Comparison of ENCODE assay signal across 8 cellular contexts in the genomic region with DNA sequence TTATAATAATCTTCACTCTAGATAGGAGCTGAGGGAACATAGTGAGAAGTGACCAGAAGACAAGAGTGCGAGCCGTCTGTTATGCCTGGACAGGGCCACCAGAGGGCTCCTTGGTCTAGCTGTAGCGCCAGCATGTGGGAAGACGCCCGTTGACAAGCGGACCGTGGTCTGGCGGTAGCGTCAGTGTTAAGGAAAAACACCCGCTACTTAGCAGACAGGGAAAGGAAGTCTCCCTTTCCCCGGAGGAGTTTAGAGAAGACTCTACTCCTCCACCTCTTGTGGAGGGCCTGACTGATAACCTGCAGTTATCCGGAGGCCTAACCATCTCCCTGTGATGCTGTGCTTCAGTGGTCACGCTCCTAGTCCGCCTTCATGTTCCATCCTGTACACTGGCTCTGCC.
A peak's percentile ranks its signal among the peaks of the same experiment; 100 is the strongest.
DNase-seq lines count a peak whose midpoint lies in the region; ATAC-seq and TF ChIP-seq lines count a peak whose summit lies in the region.
"Not testable (repeated sequence)": the region's sequence is repeated elsewhere in the genome, so short reads cannot be mapped to it uniquely, and the experiment has no call there.

No MANE protein-coding gene starts in this region.

- DNase-seq in BE2C = peak; percentile 81
- DNase-seq in GM19238 (ENCODE audit: insufficient read length, low spot score) = peak; percentile 5
- peak; percentile 31 for DNase-seq in NCI-H1436 (lab: John Stamatoyannopoulos, UW)
- DNase-seq in activated effector memory CD4-positive, alpha-beta T cell treated with Interleukin-2 at 50 U/mL for 16 hours = peak; percentile 26
- peak; percentile 77 for DNase-seq in fibroblast of mammary gland (ENCODE audit: low read depth)
- DNase-seq in mesenchymal stem cell = peak; percentile 78
- peak; percentile 41 to 56 for DNase-seq in stimulated activated CD4-positive, alpha-beta T cell treated with anti-CD3 and anti-CD28 coated beads, Interleukin-2, amount 100 ng/mL, for 48 hours

- H2BK120ac ChIP-seq in mesenchymal stem cell (ENCODE audit: low read depth, low read length) = not testable (repeated sequence)

- not testable (repeated sequence) for H3K14ac ChIP-seq in mesenchymal stem cell (ENCODE audit: low read length in 2 of 2)

- not testable (repeated sequence) for H3K4ac ChIP-seq in mesenchymal stem cell (ENCODE audit: low read depth in 1 of 2, low read length in 2 of 2)

- peak; percentile 80 for ATAC-seq in SK-N-SH treated with all-trans-retinoic acid at 6 μM for 48 hours

- H2AK5ac ChIP-seq in mesenchymal stem cell (ENCODE audit: low read length, severe bottlenecking) = not testable (repeated sequence)

- not testable (repeated sequence) for H3K27me3 ChIP-seq in BE2C; mesenchymal stem cell (ENCODE audit: control insufficient read depth in 1 of 2, insufficient read depth in 1 of 2, low read length in 2 of 2)

- 12% methylated on average over 13 of the region's 14 CpGs for WGBS in mesenchymal stem cell

- H3K9ac ChIP-seq in mesenchymal stem cell (ENCODE audit: low read length) = peak overlapping the region; percentile 51

- H3K36me3 ChIP-seq in BE2C; mesenchymal stem cell (ENCODE audit: control insufficient read depth in 1 of 2, insufficient read depth in 2 of 2, low read depth in 1 of 2, low read length in 2 of 2): not testable (repeated sequence)

- H3K9me3 ChIP-seq in BE2C; mesenchymal stem cell (ENCODE audit: control insufficient read depth, low read length): not testable (repeated sequence)

- not testable (repeated sequence) for H3K4me1 ChIP-seq in BE2C; mesenchymal stem cell (ENCODE audit: control insufficient read depth, insufficient read depth, low read depth, low read length)

- not testable (repeated sequence) for H2BK15ac ChIP-seq in mesenchymal stem cell (ENCODE audit: low read depth, poor library complexity, severe bottlenecking)

- H2AFZ ChIP-seq in mesenchymal stem cell (ENCODE audit: low read depth, low read length) = peak overlapping the region; percentile 78

- not testable (repeated sequence) for H2BK5ac ChIP-seq in mesenchymal stem cell (ENCODE audit: low read depth, low read length, poor library complexity, severe bottlenecking)

- H3K4me2 ChIP-seq in mesenchymal stem cell (ENCODE audit: low read length, poor library complexity, severe bottlenecking) = peak overlapping the region; percentile 48

- not testable (repeated sequence) for H2BK12ac ChIP-seq in mesenchymal stem cell (ENCODE audit: low read length in 2 of 2)

- not testable (repeated sequence) for H3K23ac ChIP-seq in mesenchymal stem cell (ENCODE audit: low read length in 2 of 2)

- H4K8ac ChIP-seq in mesenchymal stem cell (ENCODE audit: low read length) = not testable (repeated sequence)

- H4K91ac ChIP-seq in mesenchymal stem cell (ENCODE audit: low read length) = not testable (repeated sequence)

- TF ChIP-seq CTCF in BE2C (IDR thresholded peaks at IDR 0.05; ENCODE audit: low read depth, low read length) (peak; percentile 94), fibroblast of mammary gland (conservative IDR thresholded peaks at IDR 0.05; ENCODE audit: control insufficient read depth, insufficient read depth, low read depth, low read length) (peak; percentile 94)

- peak overlapping the region; percentile 50 for H3K4me3 ChIP-seq in BE2C (ENCODE audit: low read depth, low read length)
- H3K4me3 ChIP-seq in fibroblast of mammary gland (ENCODE audit: control insufficient read depth, low read depth, low read length) = peak overlapping the region; percentile 2
- H3K4me3 ChIP-seq in mesenchymal stem cell (ENCODE audit: insufficient read depth in 1 of 2, low read depth in 1 of 2, low read length in 2 of 2) = peak overlapping the region in 1 of 2 experiments; percentile 63

- not testable (repeated sequence) for H3K79me1 ChIP-seq in mesenchymal stem cell (replicated peaks; ENCODE audit: low read length, poor library complexity, severe bottlenecking)

- H3K18ac ChIP-seq in mesenchymal stem cell (ENCODE audit: low read depth in 1 of 2, low read length in 2 of 2) = not testable (repeated sequence)

- H3K27ac ChIP-seq in mesenchymal stem cell (ENCODE audit: low read length, poor library complexity, severe bottlenecking) = not testable (repeated sequence)

Comparison
In these comparisons a context has a peak if more than half of its experiments do, and no peak if none do; other contexts are left out.
1. DNase-seq: peak in every context shown above with its lines; median percentile 81 in BE2C; 78 in mesenchymal stem cell; 77 in fibroblast of mammary gland; 48 in stimulated activated CD4-positive, alpha-beta T cell treated with anti-CD3 and anti-CD28 coated beads, Interleukin-2, amount 100 ng/mL, for 48 hours; 31 in NCI-H1436; 26 in activated effector memory CD4-positive, alpha-beta T cell treated with Interleukin-2 at 50 U/mL for 16 hours; 5 in GM19238.